8 cellular contexts compared by ENCODE assay signal in the genomic region with DNA sequence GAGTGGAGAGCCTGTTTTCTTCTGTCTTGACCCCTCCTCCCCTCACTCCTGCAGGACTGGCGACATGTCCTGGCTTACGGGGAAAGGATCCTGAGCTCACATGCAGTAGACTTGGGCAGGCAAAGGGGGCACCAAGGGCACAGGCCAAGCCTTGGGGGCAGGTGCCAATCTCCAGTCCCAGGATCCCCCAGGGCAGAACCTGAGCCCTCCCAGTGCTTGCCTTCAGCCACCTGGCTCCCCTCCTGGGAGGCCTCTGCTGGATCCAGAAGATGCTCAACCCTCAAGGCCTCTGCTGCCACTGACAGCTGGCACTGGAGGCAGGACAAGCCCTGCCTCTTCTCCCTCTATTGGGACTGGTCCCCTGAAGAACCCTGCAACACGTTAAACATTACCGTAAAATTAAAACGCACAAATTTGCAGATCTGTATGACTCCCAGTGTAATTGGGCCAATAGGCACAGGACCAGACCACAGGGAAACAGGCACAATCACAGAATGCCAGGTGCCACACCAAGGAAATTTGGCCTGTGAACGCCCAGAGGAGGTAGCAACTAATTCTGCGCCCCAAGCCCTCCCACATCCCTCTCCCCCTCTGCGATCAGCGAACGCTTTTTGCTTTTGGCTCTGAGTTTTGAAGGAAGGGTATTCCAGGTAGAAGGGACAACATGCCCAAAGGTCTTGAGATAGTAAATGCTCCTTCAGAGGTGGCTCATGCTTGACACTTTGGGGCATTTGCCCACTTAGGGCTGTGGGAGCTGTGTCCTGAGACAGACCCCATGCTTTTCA. TPM values are rescaled to one million over a fixed set of nuclear protein-coding genes. Genes with fewer than 3 reads are reported as not detected.
DNase-seq lines count a peak whose midpoint lies in the region; ATAC-seq and TF ChIP-seq lines count a peak whose summit lies in the region.

No MANE protein-coding gene starts in this region.

- CTCF ChIA-PET in AG04450 (lab: Charles Lee), result interaction anchor here (0.8 to 1.0 kb wide), 2 partner anchors 8 to 95 kb away, joined by 3 read pairs; no protein-coding TSS in a partner anchor
- CTCF ChIA-PET in IMR-90 (lab: Yijun Ruan, JAX), result no interaction called here

- no peak overlapping the region for H2BK15ac ChIP-seq in IMR-90 (ENCODE audit: low read depth, low read length)

- H3K27me3 Mint-ChIP-seq in central memory CD8-positive, alpha-beta T cell, result peaks cover 1% of the 10 kb centered on the region

- peaks cover 28% of the 10 kb centered on the region for H3K9me1 ChIP-seq in IMR-90 (ENCODE audit: insufficient read depth, low read length)

- H3K23ac ChIP-seq in IMR-90 (ENCODE audit: low read depth, low read length), result peak overlapping the region; percentile 88; the same call in 1 of the 2 replicates

- H3K18ac ChIP-seq in IMR-90 (ENCODE audit: low read depth, low read length), result no peak overlapping the region

- peak overlapping the region; percentile 86 for H3K27ac Mint-ChIP-seq in central memory CD8-positive, alpha-beta T cell (ENCODE audit: low read depth)

- 47% methylated on average over 3 of the region's 10 CpGs; no CpG with 5 or more reads in 1 of the 2 experiments for WGBS in IMR-90 (ENCODE audit: extremely low coverage in 2 of 2, insufficient read length in 1 of 2), 2 experiments

- H3K4me2 ChIP-seq in IMR-90 (ENCODE audit: low read depth, low read length), result peak overlapping the region; percentile 82

- H3K27me3 ChIP-seq in AG04450 (ENCODE audit: control insufficient read depth, insufficient read depth, low read length) (no peaks in the 10 kb centered on the region), IMR-90 (ENCODE audit: control insufficient read depth, insufficient read depth, low read length) (no peaks in the 10 kb centered on the region), muscle layer of duodenum (ENCODE audit: low read depth, low read length) (no peaks in the 10 kb centered on the region)

- H3K36me3 ChIP-seq in IMR-90 (ENCODE audit: control insufficient read depth, insufficient read depth, low read length) (peaks cover 14% of the 10 kb centered on the region), muscle layer of duodenum (ENCODE audit: control insufficient read depth in 1 of 2, insufficient read depth in 2 of 2, low read length in 2 of 2) (peaks cover 5 to 9% of the 10 kb centered on the region in 2 donors)

- H3K4me1 Mint-ChIP-seq in central memory CD8-positive, alpha-beta T cell, result peaks cover 33% of the 10 kb centered on the region

- peak overlapping the region; percentile 97 for H2AK9ac ChIP-seq in IMR-90 (replicated peaks; ENCODE audit: low read depth, low read length, poor library complexity)

- H4K5ac ChIP-seq in IMR-90 (ENCODE audit: low read depth, low read length), result peak overlapping the region; percentile 76

- H2BK120ac ChIP-seq in IMR-90 (ENCODE audit: low read depth, low read length), result peak overlapping the region; percentile 32; the same call in 1 of the 2 replicates

- H2BK5ac ChIP-seq in IMR-90 (ENCODE audit: low read depth, low read length, poor library complexity, severe bottlenecking), result peak overlapping the region; percentile 67

- H4K20me1 ChIP-seq in IMR-90 (ENCODE audit: insufficient read depth, low read length), result no peaks in the 10 kb centered on the region

- DNase-seq in AG04450 (ENCODE audit: low read depth, low spot score) (no peak), IMR-90 (no peak), NCI-H1694 (lab: John Stamatoyannopoulos, UW) (no peak), COR-L47 (lab: John Stamatoyannopoulos, UW) (no peak), DMS53 treated with DMSO at 0.1 percent for 48 hours (lab: John Stamatoyannopoulos, UW; ENCODE audit: unreplicated experiment) (no peak)
- DNase-seq in central memory CD8-positive, alpha-beta T cell (ENCODE audit: low spot score in 2 of 2), result no peak

- peak overlapping the region; percentile 77 for H4K91ac ChIP-seq in IMR-90 (ENCODE audit: insufficient read depth, low read depth, low read length)

- peaks cover 25 to 45% of the 10 kb centered on the region in 2 experiments for H3K79me1 ChIP-seq in IMR-90 (ENCODE audit: low read depth in 1 of 2, low read length in 2 of 2)

- peak overlapping the region; percentile 89 for H3K9ac ChIP-seq in IMR-90 (ENCODE audit: low read depth, low read length)

- H2AFZ ChIP-seq in IMR-90 (replicated peaks; ENCODE audit: low read length, poor library complexity), result peak overlapping the region; percentile 99

- POLR2A ChIA-PET in AG04450 (lab: Yijun Ruan, JAX) (interaction anchor here (1.2 to 1.5 kb wide), 4 partner anchors 9 to 177 kb away, joined by 3 to 21 read pairs (median 10); partner anchors contain the start of gene THAP7), IMR-90 (lab: Charles Lee; ENCODE audit: unreplicated experiment) (interaction anchor here (1.3 kb wide), 1 partner anchor 9 kb away, joined by 6 read pairs; no protein-coding TSS in a partner anchor)

- H3K36me3 Mint-ChIP-seq in central memory CD8-positive, alpha-beta T cell (ENCODE audit: insufficient read depth), result peaks cover 17% of the 10 kb centered on the region

- no peak overlapping the region for H2BK20ac ChIP-seq in IMR-90 (ENCODE audit: low read depth, low read length)

- no peak for TF ChIP-seq POLR2A in IMR-90 (IDR thresholded peaks at IDR 0.05; ENCODE audit: low read depth, low read length)

- H3K4me1 ChIP-seq in IMR-90 (ENCODE audit: control insufficient read depth, insufficient read depth, low read length), result peaks cover 11% of the 10 kb centered on the region
- peaks cover 8 to 30% of the 10 kb centered on the region in 2 donors for H3K4me1 ChIP-seq in muscle layer of duodenum (ENCODE audit: control insufficient read depth in 1 of 2, insufficient read depth in 2 of 2, low read length in 2 of 2)

- dilution Hi-C loops in IMR-90 (cut with HindIII; ENCODE audit: low sequenced_read_pairs, unreplicated experiment), result no loop called here

- no peak for ATAC-seq in IMR-90 (ENCODE audit: low read depth)
- no peak for ATAC-seq in central memory CD8-positive, alpha-beta T cell (replicated peaks; ENCODE audit: extremely low read depth, poor library complexity, severe bottlenecking)
- no peak for ATAC-seq in HG02870 (IDR thresholded peaks at IDR 0.05; ENCODE audit: unreplicated experiment)

- intact Hi-C loops in IMR-90 (cut with micrococcal nuclease), result no loop called here

- no peaks in the 10 kb centered on the region for H3K9me3 Mint-ChIP-seq in central memory CD8-positive, alpha-beta T cell

- no TSS peak for BruUV-seq in IMR-90 (replicated peaks; lab: Mats Ljungman, UMichigan)

- TF ChIP-seq CTCF in AG04450 (IDR thresholded peaks at IDR 0.05; ENCODE audit: low read depth, low read length) (no peak), IMR-90 (conservative IDR thresholded peaks at IDR 0.05; ENCODE audit: low read depth, low read length) (no peak)

- H4K8ac ChIP-seq in IMR-90 (ENCODE audit: low read depth in 2 of 2, low read length in 2 of 2), result peak overlapping the region; percentile 96 to 99

- H3K4ac ChIP-seq in IMR-90 (ENCODE audit: low read depth, low read length), result peak overlapping the region; percentile 90

- peak overlapping the region; percentile 95 for H3K14ac ChIP-seq in IMR-90 (replicated peaks; ENCODE audit: low read depth, low read length)

- H2AK5ac ChIP-seq in IMR-90 (ENCODE audit: low read depth, low read length), result peak overlapping the region; percentile 68

- H3K4me3 Mint-ChIP-seq in central memory CD8-positive, alpha-beta T cell, result peak overlapping the region; percentile 90

- H3K27ac ChIP-seq in AG04450 (ENCODE audit: low read depth, low read length), result peak overlapping the region; percentile 75
- H3K27ac ChIP-seq in IMR-90 (ENCODE audit: insufficient read depth, low read length), result peak overlapping the region; percentile 91
- H3K27ac ChIP-seq in muscle layer of duodenum (ENCODE audit: low read length), result peak overlapping the region; percentile 89

- in situ Hi-C loops in IMR-90 (cut with MboI; ENCODE audit: low sequenced_read_pairs), result no loop called here

- peaks cover 16% of the 10 kb centered on the region for H3K9me3 ChIP-seq in AG04450 (ENCODE audit: control insufficient read depth, insufficient read depth, low read length)
- H3K9me3 ChIP-seq in IMR-90 (ENCODE audit: control insufficient read depth, insufficient read depth, low read length), result peaks cover 10% of the 10 kb centered on the region
- H3K9me3 ChIP-seq in muscle layer of duodenum (ENCODE audit: control insufficient read depth in 1 of 2, low read length in 2 of 2), result no peaks in the 10 kb centered on the region

- H3K56ac ChIP-seq in IMR-90 (ENCODE audit: extremely low read depth, insufficient read depth, low read length), result peak overlapping the region; percentile 76

- H3K4me3 ChIP-seq in AG04450 (ENCODE audit: low read depth, low read length) (peak overlapping the region; percentile 92), IMR-90 (ENCODE audit: insufficient read depth, low read depth, low read length) (peak overlapping the region; percentile 87), muscle layer of duodenum (ENCODE audit: low read depth in 1 of 2, low read length in 2 of 2) (peak overlapping the region; percentile 71 to 87)

- TF ChIP-seq RAD21 in IMR-90 (IDR thresholded peaks at IDR 0.05; ENCODE audit: low read length), result no peak

RNA-seq across cellular contexts. Expression of gene LZTR1, which starts 1.0 kb away (rescaled TPM):
- polyA plus RNA-seq in AG04450 (2011; rRNA removed) (28.3 and 32.3 TPM in 2 replicates), IMR-90 (2012; rRNA removed) (41.3 and 43.8 TPM in 2 replicates)
- polyA minus RNA-seq in AG04450 (2011; rRNA and poly(A)+ RNA removed), result 51.6 and 64.2 TPM in 2 replicates
- total RNA-seq in IMR-90 (2012; rRNA removed), result 19.2 and 22.8 TPM in 2 replicates
- 11.2 and 23.0 TPM in 2 replicates for polyA plus RNA-seq in IMR-90 (2012; cell fraction: cytosol; rRNA removed)
- polyA plus RNA-seq in IMR-90 (2012; cell fraction: nucleus; rRNA removed; ENCODE audit: low replicate concordance), result 241 and 472 TPM in 2 replicates

RNA-seq across cellular contexts. Expression of gene AIFM3, which starts 14.1 kb away (rescaled TPM):
- polyA plus RNA-seq in AG04450 (2011; rRNA removed) (0.15 and 0.27 TPM in 2 replicates), IMR-90 (2012; rRNA removed) (0.09 TPM in 2 replicates)
- polyA minus RNA-seq in AG04450 (2011; rRNA and poly(A)+ RNA removed), result 0.26 and 0.41 TPM in 2 replicates
- total RNA-seq in IMR-90 (2012; rRNA removed), result under 0.01 and 0.18 TPM in 2 replicates
- polyA plus RNA-seq in IMR-90 (2012; cell fraction: cytosol; rRNA removed), result 0.20 TPM in 1 of 2 replicates, not detected in the other
- polyA plus RNA-seq in IMR-90 (2012; cell fraction: nucleus; rRNA removed; ENCODE audit: low replicate concordance), result 0.83 and 1.3 TPM in 2 replicates

RNA-seq across cellular contexts. Expression of gene THAP7, which starts 20.8 kb away (rescaled TPM):
- polyA plus RNA-seq in AG04450 (2011; rRNA removed) (12.5 and 15.1 TPM in 2 replicates), IMR-90 (2012; rRNA removed) (19.8 and 23.2 TPM in 2 replicates)
- 9.7 and 12.3 TPM in 2 replicates for polyA minus RNA-seq in AG04450 (2011; rRNA and poly(A)+ RNA removed)
- 13.3 and 14.2 TPM in 2 replicates for total RNA-seq in IMR-90 (2012; rRNA removed)
- polyA plus RNA-seq in IMR-90 (2012; cell fraction: cytosol; rRNA removed), result 20.8 and 28.8 TPM in 2 replicates
- polyA plus RNA-seq in IMR-90 (2012; cell fraction: nucleus; rRNA removed; ENCODE audit: low replicate concordance), result 38.3 and 68.2 TPM in 2 replicates

RNA-seq across cellular contexts. Expression of gene P2RX6, which starts 33.8 kb away (rescaled TPM):
- polyA plus RNA-seq in AG04450 (2011; rRNA removed) (1.7 and 1.9 TPM in 2 replicates), IMR-90 (2012; rRNA removed) (1.4 and 1.6 TPM in 2 replicates)
- polyA minus RNA-seq in AG04450 (2011; rRNA and poly(A)+ RNA removed), result 1.3 and 2.6 TPM in 2 replicates
- 0.56 and 0.90 TPM in 2 replicates for total RNA-seq in IMR-90 (2012; rRNA removed)
- 1.0 and 1.2 TPM in 2 replicates for polyA plus RNA-seq in IMR-90 (2012; cell fraction: cytosol; rRNA removed)
- 16.1 and 24.8 TPM in 2 replicates for polyA plus RNA-seq in IMR-90 (2012; cell fraction: nucleus; rRNA removed; ENCODE audit: low replicate concordance)

RNA-seq across cellular contexts. Expression of gene SLC7A4, which starts 51.2 kb away (rescaled TPM):
- polyA plus RNA-seq in AG04450 (2011; rRNA removed), result 0.11 and 0.24 TPM in 2 replicates
- polyA minus RNA-seq in AG04450 (2011; rRNA and poly(A)+ RNA removed), result 0.30 TPM in 1 of 2 replicates, not detected in the other
- total RNA-seq in IMR-90 (2012; rRNA removed), result not detected in 2 replicates
- polyA plus RNA-seq in IMR-90 (2012; rRNA removed), result 0.03 and 0.06 TPM in 2 replicates
- polyA plus RNA-seq in IMR-90 (2012; cell fraction: cytosol; rRNA removed), result 0.10 TPM in 1 of 2 replicates, not detected in the other
- polyA plus RNA-seq in IMR-90 (2012; cell fraction: nucleus; rRNA removed; ENCODE audit: low replicate concordance), result 0.03 TPM in 2 replicates
